Comparison of ENCODE assay signal across 17 cellular contexts in the genomic region with DNA sequence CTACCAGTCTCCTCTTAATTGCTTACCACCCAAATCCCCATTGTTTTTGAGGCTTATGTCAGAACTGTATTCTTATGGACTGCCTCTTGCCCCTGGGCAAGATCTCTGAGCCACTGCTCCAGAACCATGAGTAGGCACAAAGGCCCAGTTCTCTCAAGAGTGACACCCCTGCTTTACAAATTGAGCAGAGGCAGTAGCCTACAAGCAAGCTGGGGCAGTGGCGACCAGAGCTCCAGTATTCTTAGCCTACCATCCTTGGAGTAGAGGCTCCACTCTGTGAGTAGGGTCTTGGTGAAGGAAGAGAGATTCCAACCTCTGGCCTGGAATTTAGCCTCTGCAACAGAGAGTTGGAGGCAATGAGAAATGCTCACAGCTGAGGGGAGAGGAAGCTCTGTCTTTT.
"Had no signal": no experiment of that assay in that cellular context is flagged by ENCODE, and none has a peak within 500 bp of the region (broad histone marks: within the 10 kb centered on the region; RNA-seq: fewer than 3 reads in every experiment).

No MANE protein-coding gene starts in this region.

- H3K27me3 ChIP-seq: adrenal gland, gastroesophageal sphincter, right atrium auricular region, tibial artery, vagina had no signal

- H3K27ac ChIP-seq: adrenal gland, gastroesophageal sphincter, left ventricle myocardium inferior, right atrium auricular region, tibial artery, vagina had no signal

- ATAC-seq: gastroesophageal sphincter had no signal

- H3K27me3 Mint-ChIP-seq: activated CD4-positive, alpha-beta memory T cell treated with anti-CD3 and anti-CD28 coated beads for 36 hours; central memory CD8-positive, alpha-beta T cell; memory B cell had no signal

- H3K9me3 Mint-ChIP-seq: activated CD4-positive, alpha-beta memory T cell treated with anti-CD3 and anti-CD28 coated beads for 36 hours; activated T-helper 1 cell treated with anti-CD3 and anti-CD28 coated beads, Interleukin-12 subunit alpha, Interleukin-12 subunit beta, Interleukin-2, Interleukin-4 antibody, amounts not matched to agents 30 ng/mL and 10 ng/mL and 1 ng/mL, durations not matched to agents 14 hours and 24 hours and 36 hours; central memory CD8-positive, alpha-beta T cell; memory B cell; T-helper 2 cell treated with Interferon-gamma antibody and Interleukin-4, amounts not matched to agents 5 μg/mL and 100 μg/mL, for 36 hours had no signal

- H3K4me1 Mint-ChIP-seq: central memory CD8-positive, alpha-beta T cell; memory B cell had no signal

- H3K4me3 ChIP-seq: adrenal gland, gastroesophageal sphincter, left ventricle myocardium inferior, right atrium auricular region, tibial artery, vagina had no signal

- H3K9me3 ChIP-seq: adrenal gland, gastroesophageal sphincter, left ventricle myocardium inferior, right atrium auricular region, tibial artery, vagina had no signal

- DNase-seq: activated CD4-positive, alpha-beta memory T cell treated with anti-CD3 and anti-CD28 coated beads for 36 hours; activated CD8-positive, alpha-beta memory T cell treated with anti-CD3 and anti-CD28 coated beads, Interleukin-2, amount 50 U/mL, for 4 hours; activated naive CD4-positive, alpha-beta T cell; adrenal gland; cortex of kidney; effector CD8-positive, alpha-beta T cell; kidney; left ventricle myocardium inferior; small intestine; tibial artery had no signal

- H3K4me3 Mint-ChIP-seq: activated CD4-positive, alpha-beta memory T cell treated with anti-CD3 and anti-CD28 coated beads for 36 hours; activated T-helper 1 cell treated with anti-CD3 and anti-CD28 coated beads, Interleukin-12 subunit alpha, Interleukin-12 subunit beta, Interleukin-2, Interleukin-4 antibody, amounts not matched to agents 30 ng/mL and 10 ng/mL and 1 ng/mL, durations not matched to agents 14 hours and 24 hours and 36 hours; central memory CD8-positive, alpha-beta T cell; memory B cell; T-helper 2 cell treated with Interferon-gamma antibody and Interleukin-4, amounts not matched to agents 5 μg/mL and 100 μg/mL, for 36 hours had no signal

- H3K27ac Mint-ChIP-seq: activated CD4-positive, alpha-beta memory T cell treated with anti-CD3 and anti-CD28 coated beads for 36 hours; activated T-helper 1 cell treated with anti-CD3 and anti-CD28 coated beads, Interleukin-12 subunit alpha, Interleukin-12 subunit beta, Interleukin-2, Interleukin-4 antibody, amounts not matched to agents 30 ng/mL and 10 ng/mL and 1 ng/mL, durations not matched to agents 14 hours and 24 hours and 36 hours; memory B cell; T-helper 2 cell treated with Interferon-gamma antibody and Interleukin-4, amounts not matched to agents 5 μg/mL and 100 μg/mL, for 36 hours had no signal

- H3K4me1 ChIP-seq: adrenal gland, gastroesophageal sphincter, left ventricle myocardium inferior, right atrium auricular region, tibial artery, vagina had no signal
